ENCODE assay signal across 11 cellular contexts in the genomic region with DNA sequence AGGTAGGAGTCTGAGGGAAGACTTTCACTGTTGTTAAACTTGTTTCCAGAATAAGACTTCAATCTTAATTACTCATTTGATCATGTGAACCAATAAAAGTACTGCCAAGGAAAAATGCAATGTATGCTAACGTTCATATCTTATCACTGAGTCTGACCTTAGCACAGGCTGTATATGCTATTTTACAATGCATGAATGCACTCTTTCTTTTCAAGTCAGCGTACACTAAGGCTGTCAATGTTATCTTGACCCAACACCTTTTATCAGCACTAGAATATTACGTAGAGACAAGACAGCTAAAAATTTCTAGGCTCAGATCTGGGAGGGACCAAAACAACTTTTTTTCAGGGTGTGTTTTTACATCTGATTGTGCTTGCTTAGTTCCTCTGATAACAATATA.
"Had no signal": no experiment of that assay in that cellular context is flagged by ENCODE, and none has a peak within 500 bp of the region (broad histone marks: within the 10 kb centered on the region; RNA-seq: fewer than 3 reads in every experiment).

No MANE protein-coding gene starts in this region.

- H3K27ac ChIP-seq: adrenal gland had no signal

- ATAC-seq: effector memory CD8-positive, alpha-beta T cell; left cardiac atrium; naive thymus-derived CD8-positive, alpha-beta T cell; sciatic nerve had no signal

- DNase-seq: activated B cell treated with CpG ODN at 0.5 μM for 24 hours; activated CD4-positive, alpha-beta T cell treated with anti-CD3 and anti-CD28 coated beads, Interleukin-2, amount 10 ng/mL, durations not matched to agents 24 days and 14 days; activated naive CD4-positive, alpha-beta T cell treated with anti-CD3 and anti-CD28 coated beads, Interleukin-2, amount 50 U/mL, for 16 hours; adrenal gland; effector memory CD8-positive, alpha-beta T cell; glutamatergic neuron; left cardiac atrium; naive thymus-derived CD8-positive, alpha-beta T cell; stimulated activated naive CD4-positive, alpha-beta T cell treated with Interleukin-2 at 50 U/mL for 16 hours; T-helper 9 cell had no signal

- H3K27me3 ChIP-seq: adrenal gland had no signal

- H3K9me3 ChIP-seq: adrenal gland had no signal

- H3K4me3 ChIP-seq: adrenal gland had no signal
